ENCODE assay signal across 8 cellular contexts in the genomic region with DNA sequence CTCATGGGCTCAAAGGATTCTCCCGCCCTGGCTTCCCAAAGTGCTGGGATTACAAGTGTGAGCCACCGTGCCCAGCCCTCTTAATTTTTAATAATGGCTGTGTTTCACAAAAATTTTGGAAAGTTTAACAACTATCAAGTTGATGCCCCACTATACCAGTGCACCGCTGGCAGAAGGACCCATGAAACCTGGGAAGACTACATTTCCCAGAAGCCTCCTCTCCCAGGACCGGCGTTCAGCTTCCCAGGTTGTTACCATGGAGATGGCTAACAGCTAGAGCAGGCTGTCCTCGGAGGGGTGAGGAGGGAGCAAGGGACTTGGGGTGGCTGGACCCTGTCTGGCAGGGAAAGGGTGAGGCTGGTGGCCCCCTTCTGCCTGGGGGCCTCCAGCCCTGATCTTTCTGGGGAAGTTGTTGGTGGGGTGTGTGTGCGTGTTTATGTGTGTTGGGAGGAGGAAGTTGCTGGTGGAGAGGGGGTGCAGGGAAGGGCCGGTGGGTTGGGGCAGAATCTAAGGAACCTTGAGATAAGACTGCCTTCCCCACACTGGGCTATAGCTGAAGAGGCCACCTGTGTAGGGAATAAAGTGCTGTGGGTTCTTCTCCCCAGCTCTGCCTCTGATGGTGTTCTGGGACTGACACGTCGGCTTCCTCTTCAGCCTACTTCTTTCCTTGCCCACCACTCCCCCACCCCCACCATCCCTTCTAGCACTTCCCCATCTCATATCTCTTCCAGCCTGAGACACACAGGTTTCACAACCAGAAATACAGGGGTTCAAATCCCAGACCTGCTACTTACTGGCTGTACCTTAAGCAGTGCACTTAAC. TPM values are rescaled to one million over a fixed set of nuclear protein-coding genes. Genes with fewer than 3 reads are reported as not detected.
DNase-seq lines count a peak whose midpoint lies in the region; ATAC-seq and TF ChIP-seq lines count a peak whose summit lies in the region.

A gene with protein sequence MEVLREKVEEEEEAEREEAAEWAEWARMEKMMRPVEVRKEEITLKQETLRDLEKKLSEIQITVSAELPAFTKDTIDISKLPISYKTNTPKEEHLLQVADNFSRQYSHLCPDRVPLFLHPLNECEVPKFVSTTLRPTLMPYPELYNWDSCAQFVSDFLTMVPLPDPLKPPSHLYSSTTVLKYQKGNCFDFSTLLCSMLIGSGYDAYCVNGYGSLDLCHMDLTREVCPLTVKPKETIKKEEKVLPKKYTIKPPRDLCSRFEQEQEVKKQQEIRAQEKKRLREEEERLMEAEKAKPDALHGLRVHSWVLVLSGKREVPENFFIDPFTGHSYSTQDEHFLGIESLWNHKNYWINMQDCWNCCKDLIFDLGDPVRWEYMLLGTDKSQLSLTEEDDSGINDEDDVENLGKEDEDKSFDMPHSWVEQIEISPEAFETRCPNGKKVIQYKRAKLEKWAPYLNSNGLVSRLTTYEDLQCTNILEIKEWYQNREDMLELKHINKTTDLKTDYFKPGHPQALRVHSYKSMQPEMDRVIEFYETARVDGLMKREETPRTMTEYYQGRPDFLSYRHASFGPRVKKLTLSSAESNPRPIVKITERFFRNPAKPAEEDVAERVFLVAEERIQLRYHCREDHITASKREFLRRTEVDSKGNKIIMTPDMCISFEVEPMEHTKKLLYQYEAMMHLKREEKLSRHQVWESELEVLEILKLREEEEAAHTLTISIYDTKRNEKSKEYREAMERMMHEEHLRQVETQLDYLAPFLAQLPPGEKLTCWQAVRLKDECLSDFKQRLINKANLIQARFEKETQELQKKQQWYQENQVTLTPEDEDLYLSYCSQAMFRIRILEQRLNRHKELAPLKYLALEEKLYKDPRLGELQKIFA (plus strand): TSS at position 251 of the 822 bp plus-strand sequence. CDS start 3,144 bp downstream, outside the sequence.

- ATAC-seq in HG02678 (IDR thresholded peaks at IDR 0.05; ENCODE audit: unreplicated experiment) = peak; percentile 46
- peak; percentile 61 for ATAC-seq in left ventricle myocardium superior
- no peak for ATAC-seq in GM19452 (IDR thresholded peaks at IDR 0.05; ENCODE audit: unreplicated experiment)

- DNase-seq in DMS53 treated with DMSO at 0.1 percent for 48 hours (lab: John Stamatoyannopoulos, UW; ENCODE audit: unreplicated experiment) (peak; percentile 44), NCI-H774 (lab: John Stamatoyannopoulos, UW) (peak; percentile 61), adipocyte (ENCODE audit: low read depth) (peak; percentile 34), left ventricle myocardium superior (no peak), progenitor cell of endocrine pancreas (ENCODE audit: low spot score, unreplicated experiment) (peak; percentile 37), T1000 (lab: John Stamatoyannopoulos, UW) (no peak)

- H3K27me3 Mint-ChIP-seq in progenitor cell of endocrine pancreas = no peaks in the 10 kb centered on the region

- H3K27ac Mint-ChIP-seq in progenitor cell of endocrine pancreas = peak within 1 kb of the TSS; percentile 76

- H3K27me3 ChIP-seq in adipocyte (replicated peaks; ENCODE audit: control insufficient read depth, insufficient read depth, low read length) = peaks cover 39% of the 10 kb centered on the region

- H3K9me3 ChIP-seq in adipocyte (ENCODE audit: control insufficient read depth, low read length) = no peaks in the 10 kb centered on the region

- H3K9ac ChIP-seq in adipocyte (ENCODE audit: low read length) = no peak within 1 kb of the TSS

- peaks cover 15% of the 10 kb centered on the region for H3K4me1 Mint-ChIP-seq in progenitor cell of endocrine pancreas (ENCODE audit: low read depth)

- H3K9me3 Mint-ChIP-seq in progenitor cell of endocrine pancreas (ENCODE audit: low read depth) = no peaks in the 10 kb centered on the region

- TF ChIP-seq CTCF in progenitor cell of endocrine pancreas (IDR thresholded peaks at IDR 0.05; ENCODE audit: unreplicated experiment) = no peak

- H3K36me3 Mint-ChIP-seq in progenitor cell of endocrine pancreas (ENCODE audit: insufficient read depth) = no peaks in the 10 kb centered on the region

- H3K4me1 ChIP-seq in adipocyte (ENCODE audit: control insufficient read depth, insufficient read depth, low read length) = no peaks in the 10 kb centered on the region

- peak within 1 kb of the TSS; percentile 82 for H3K4me3 Mint-ChIP-seq in progenitor cell of endocrine pancreas (ENCODE audit: low read depth)

- H3K36me3 ChIP-seq in adipocyte (ENCODE audit: control insufficient read depth, insufficient read depth, low read length, severe bottlenecking) = no peaks in the 10 kb centered on the region

- intact Hi-C loops in left ventricle myocardium superior (cut with micrococcal nuclease) = no loop called here

- no peak within 1 kb of the TSS for H3K4me3 ChIP-seq in adipocyte (ENCODE audit: low read length)

RNA-seq across cellular contexts. Expression of the gene that starts here (rescaled TPM):
- not detected for total RNA-seq in left ventricle myocardium superior
- total RNA-seq in progenitor cell of endocrine pancreas = 5.6 and 6.8 TPM in 2 replicates

Comparison
In these comparisons a context has a peak if more than half of its experiments do, and no peak if none do; other contexts are left out.
1. Peak in ATAC-seq in left ventricle myocardium superior; RNA of the gene not detected or under 1 TPM.
2. DNase-seq: peak in DMS53 treated with DMSO at 0.1 percent for 48 hours (single experiment), NCI-H774 (single experiment), adipocyte (single experiment) and progenitor cell of endocrine pancreas (single experiment); none in left ventricle myocardium superior (single experiment) and T1000 (single experiment).